ENCODE assay signal across 8 cellular contexts in genomic region chr1:112369389-112370285, GRCh38. TPM values are rescaled to one million over a fixed set of nuclear protein-coding genes. Genes with fewer than 3 reads are reported as not detected.
DNase-seq lines count a peak whose midpoint lies in the region; ATAC-seq and TF ChIP-seq lines count a peak whose summit lies in the region.

No MANE protein-coding gene starts in this region.

- H3K4me3 Mint-ChIP-seq in activated naive CD8-positive, alpha-beta T cell treated with anti-CD3 and anti-CD28 coated beads, Interleukin-2, amount 10 ng/mL, durations not matched to agents 7 days and 5 days, result no peak overlapping the region

- no peak overlapping the region for H3K27ac ChIP-seq in heart left ventricle

- no peaks in the 10 kb centered on the region for H3K36me3 Mint-ChIP-seq in activated naive CD8-positive, alpha-beta T cell treated with anti-CD3 and anti-CD28 coated beads, Interleukin-2, amount 10 ng/mL, durations not matched to agents 7 days and 5 days

- H3K4me1 Mint-ChIP-seq in activated naive CD8-positive, alpha-beta T cell treated with anti-CD3 and anti-CD28 coated beads, Interleukin-2, amount 10 ng/mL, durations not matched to agents 7 days and 5 days, result peaks cover 2% of the 10 kb centered on the region

- 21 to 23% (median 22%) methylated on average over 16 of the region's 16 CpGs for WGBS in heart left ventricle, 4 donors

- peak; percentile 80 for DNase-seq in NCI-H1105 (lab: John Stamatoyannopoulos, UW)
- peak; percentile 73 for DNase-seq in SW480 (ENCODE audit: low spot score)
- peak; percentile 87 for DNase-seq in activated naive CD8-positive, alpha-beta T cell treated with anti-CD3 and anti-CD28 coated beads, Interleukin-2, amount 10 ng/mL, durations not matched to agents 7 days and 5 days
- peak; percentile 81 to 93 (median 86) for DNase-seq in heart left ventricle
- DNase-seq in renal cortical epithelial cell (ENCODE audit: low read depth), result peak; percentile 66

- H3K27me3 Mint-ChIP-seq in activated naive CD8-positive, alpha-beta T cell treated with anti-CD3 and anti-CD28 coated beads, Interleukin-2, amount 10 ng/mL, durations not matched to agents 7 days and 5 days, result peaks cover 43% of the 10 kb centered on the region

- H3K4me3 ChIP-seq in heart left ventricle, result no peak overlapping the region

- peaks cover 0 to 8% (median 0%) of the 10 kb centered on the region in 9 donors for H3K27me3 ChIP-seq in heart left ventricle

- POLR2A ChIA-PET in activated naive CD8-positive, alpha-beta T cell treated with anti-CD3 and anti-CD28 coated beads, Interleukin-2, amount 10 ng/mL, durations not matched to agents 7 days and 5 days (lab: Charles Lee), result no interaction called here

- no peak for TF ChIP-seq POLR2A in heart left ventricle (IDR thresholded peaks at IDR 0.05)

- ATAC-seq in HG02588 (IDR thresholded peaks at IDR 0.05; ENCODE audit: unreplicated experiment) (peak; percentile 96), heart left ventricle (peak; percentile 90 to 99 (median 98)), GM19455 (IDR thresholded peaks at IDR 0.05; ENCODE audit: unreplicated experiment) (no peak)
- ATAC-seq in activated naive CD8-positive, alpha-beta T cell treated with anti-CD3 and anti-CD28 coated beads, Interleukin-2, amount 10 ng/mL, durations not matched to agents 7 days and 5 days (ENCODE audit: low read depth), result peak; percentile 99

- H3K36me3 ChIP-seq in heart left ventricle, result no peaks in the 10 kb centered on the region

- no peak overlapping the region for H3K27ac Mint-ChIP-seq in activated naive CD8-positive, alpha-beta T cell treated with anti-CD3 and anti-CD28 coated beads, Interleukin-2, amount 10 ng/mL, durations not matched to agents 7 days and 5 days

- intact Hi-C loops in heart left ventricle (cut with DNase I), result loop anchor here in 3 of 10 donors (1.0 to 10.0 kb wide), 2 partner anchors 10 to 885 kb away; no protein-coding TSS in a partner anchor

- peaks cover 0 to 5% (median 0%) of the 10 kb centered on the region in 12 donors for H3K4me1 ChIP-seq in heart left ventricle

- H3K9me3 Mint-ChIP-seq in activated naive CD8-positive, alpha-beta T cell treated with anti-CD3 and anti-CD28 coated beads, Interleukin-2, amount 10 ng/mL, durations not matched to agents 7 days and 5 days, result no peaks in the 10 kb centered on the region

- no peaks in the 10 kb centered on the region for H3K9me3 ChIP-seq in heart left ventricle

- TF ChIP-seq CTCF in GM12872 (IDR thresholded peaks at IDR 0.05; ENCODE audit: insufficient read depth, low read depth, low read length) (peak; percentile 97), heart left ventricle (IDR thresholded peaks at IDR 0.05) (peak; percentile 93 to 99 (median 97))

RNA-seq across cellular contexts. Expression of gene CTTNBP2NL, which starts 26.4 kb away (rescaled TPM):
- total RNA-seq in activated naive CD8-positive, alpha-beta T cell treated with anti-CD3 and anti-CD28 coated beads, Interleukin-2, amount 10 ng/mL, durations not matched to agents 7 days and 5 days, result under 1 TPM; 0.47 to 0.57 TPM
- total RNA-seq in heart left ventricle (10 to 100 TPM in 8 of 9 donors, 1 to 10 TPM in 1; 9.3 to 22.8 (median 14.7) TPM), renal cortical epithelial cell (24.0 and 83.8 TPM in 2 replicates)
- 1 to 10 TPM; 4.6 to 6.5 TPM for polyA plus RNA-seq in heart left ventricle

Comparison
In these comparisons a context has a peak if more than half of its experiments do, and no peak if none do; other contexts are left out.
1. RNA of gene CTTNBP2NL, which starts 26.4 kb away (total RNA-seq): 24.0 to 83.8 TPM in renal cortical epithelial cell and 9.3 to 22.8 TPM in heart left ventricle; 0.47 to 0.57 TPM in activated naive CD8-positive, alpha-beta T cell treated with anti-CD3 and anti-CD28 coated beads, Interleukin-2, amount 10 ng/mL, durations not matched to agents 7 days and 5 days; every median in the first group is over 4 times any median in the second.
2. Peak in every context shown above with its lines, with median percentiles within 50 percentile points of each other: DNase-seq.